ENCODE assay signal across 25 cellular contexts in the genomic region with DNA sequence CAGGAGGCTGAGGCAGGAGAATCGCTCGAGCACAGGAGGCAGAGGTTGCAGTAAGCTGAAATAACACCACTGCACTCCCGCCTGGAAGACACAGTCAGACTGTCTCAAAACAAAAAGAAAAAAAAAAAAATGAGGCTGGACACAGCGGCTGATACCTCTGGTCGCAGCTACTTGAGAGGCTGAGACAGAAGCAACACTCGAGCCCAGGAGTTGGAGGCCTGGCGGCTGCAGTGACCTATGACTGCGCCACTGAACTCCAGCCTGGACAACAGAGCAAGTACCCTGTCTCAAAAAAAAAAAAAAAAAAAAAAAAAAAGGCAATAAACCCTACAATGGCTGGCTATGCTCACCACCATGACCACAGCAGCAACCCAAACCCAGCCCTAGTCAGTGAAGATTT. TPM values are rescaled to one million over a fixed set of nuclear protein-coding genes. Genes with fewer than 3 reads are reported as not detected.
A peak's percentile ranks its signal among the peaks of the same experiment; 100 is the strongest.
DNase-seq lines count a peak whose midpoint lies in the region; ATAC-seq, FAIRE-seq and TF ChIP-seq lines count a peak whose summit lies in the region.
"Had no signal": no experiment of that assay in that cellular context is flagged by ENCODE, and none has a peak within 500 bp of the region (broad histone marks: within the 10 kb centered on the region; RNA-seq: fewer than 3 reads in every experiment).

No MANE protein-coding gene starts in this region.

- BruUV-seq in mammary epithelial cell (replicated peaks; lab: Mats Ljungman, UMichigan) (no TSS peak), endothelial cell of umbilical vein (replicated peaks; lab: Mats Ljungman, UMichigan) (no TSS peak)

- H3K79me2 ChIP-seq in mammary epithelial cell (ENCODE audit: insufficient read depth, low read length), result peaks cover 98% of the 10 kb centered on the region
- peaks cover 85% of the 10 kb centered on the region for H3K79me2 ChIP-seq in endothelial cell of umbilical vein (ENCODE audit: control insufficient read depth, insufficient read depth, low read length)
- peaks cover 14% of the 10 kb centered on the region for H3K79me2 ChIP-seq in trophoblast cell (ENCODE audit: control insufficient read depth, insufficient read depth, low read length, poor library complexity)

- no peak overlapping the region for H2BK120ac ChIP-seq in trophoblast cell (ENCODE audit: insufficient read depth, low read length, poor library complexity)

- no peaks in the 10 kb centered on the region for H3K79me1 ChIP-seq in trophoblast cell (ENCODE audit: low read length)

- POLR2A ChIA-PET in endothelial cell of umbilical vein (lab: Charles Lee), result no interaction called here

- in situ Hi-C loops in mammary epithelial cell (cut with MboI; ENCODE audit: low sequenced_read_pairs in 2 of 2), result no loop called here

- no peak overlapping the region for H4K8ac ChIP-seq in trophoblast cell (ENCODE audit: low read depth, low read length)

- H3K4me3 ChIP-seq in mammary epithelial cell (replicated peaks in 1 of 3; ENCODE audit: insufficient read depth in 1 of 3, low read depth in 2 of 3, low read length in 3 of 3) (no peak overlapping the region), breast epithelium (no peak overlapping the region), endothelial cell of umbilical vein (replicated peaks in 1 of 3; ENCODE audit: insufficient read depth in 1 of 3, low read depth in 1 of 3, low read length in 3 of 3) (no peak overlapping the region), trophoblast cell (ENCODE audit: low read depth, low read length) (no peak overlapping the region), SJCRH30 (no peak overlapping the region)
- H3K4me3 ChIP-seq: GM23248, PC-9, SK-N-MC had no signal

- H3K23ac ChIP-seq in trophoblast cell (ENCODE audit: low read length), result no peak overlapping the region

- no peak overlapping the region for H4K91ac ChIP-seq in trophoblast cell (ENCODE audit: low read depth, low read length)

- intact Hi-C loops in mammary epithelial cell (cut with micrococcal nuclease), result no loop called here
- intact Hi-C loops in breast epithelium (cut with DNase I; ENCODE audit: low total_unique reads), result no loop called here
- intact Hi-C loops in endothelial cell of umbilical vein (cut with micrococcal nuclease), result no loop called here

- no peaks in the 10 kb centered on the region for H3K9me3 ChIP-seq in mammary epithelial cell (replicated peaks; ENCODE audit: insufficient read depth, low read length)
- H3K9me3 ChIP-seq in breast epithelium, result no peaks in the 10 kb centered on the region
- no peaks in the 10 kb centered on the region for H3K9me3 ChIP-seq in endothelial cell of umbilical vein (replicated peaks; ENCODE audit: control insufficient read depth, insufficient read depth, low read length)
- no peaks in the 10 kb centered on the region for H3K9me3 ChIP-seq in trophoblast cell (ENCODE audit: insufficient read depth, low read depth, low read length)
- no peaks in the 10 kb centered on the region for H3K9me3 ChIP-seq in SJCRH30 (replicated peaks)
- H3K9me3 ChIP-seq: BE2C had no signal

- H3K4ac ChIP-seq in trophoblast cell (ENCODE audit: low read depth, low read length), result peak overlapping the region; percentile 46

- H3K36me3 ChIP-seq in mammary epithelial cell (ENCODE audit: insufficient read depth, low read length) (peaks cover 21% of the 10 kb centered on the region), breast epithelium (no peaks in the 10 kb centered on the region), endothelial cell of umbilical vein (ENCODE audit: control insufficient read depth in 2 of 2, extremely low read depth in 1 of 2, insufficient read depth in 2 of 2, low read length in 2 of 2) (peaks cover 7 to 13% of the 10 kb centered on the region in 2 experiments), trophoblast cell (ENCODE audit: control insufficient read depth in 1 of 2, insufficient read depth in 2 of 2, low read length in 2 of 2) (peaks cover 8 to 20% of the 10 kb centered on the region in 2 experiments), SJCRH30 (peaks cover 45% of the 10 kb centered on the region)

- TF ChIP-seq POLR2A in breast epithelium (IDR thresholded peaks at IDR 0.05) (no peak), endothelial cell of umbilical vein (IDR thresholded peaks at IDR 0.05; ENCODE audit: low read depth, low read length) (no peak)

- no peak overlapping the region for H2BK12ac ChIP-seq in trophoblast cell (ENCODE audit: low read length)

- no peaks in the 10 kb centered on the region for H3K9me1 ChIP-seq in endothelial cell of umbilical vein (replicated peaks; ENCODE audit: control insufficient read depth, extremely low read depth, insufficient read depth, low read length)

- peaks cover 7% of the 10 kb centered on the region for H4K20me1 ChIP-seq in mammary epithelial cell (ENCODE audit: insufficient read depth, low read length)
- H4K20me1 ChIP-seq in endothelial cell of umbilical vein (replicated peaks; ENCODE audit: control insufficient read depth, extremely low read depth, insufficient read depth, low read length), result peaks cover 7% of the 10 kb centered on the region

- peak; percentile 26 for FAIRE-seq in endothelial cell of umbilical vein (lab: Jason Lieb, UNC)

- H3K27me3 ChIP-seq in mammary epithelial cell (ENCODE audit: insufficient read depth, low read length) (no peaks in the 10 kb centered on the region), breast epithelium (no peaks in the 10 kb centered on the region), endothelial cell of umbilical vein (ENCODE audit: control insufficient read depth in 2 of 2, insufficient read depth in 2 of 2, low read length in 2 of 2) (no peaks in the 10 kb centered on the region), trophoblast cell (ENCODE audit: insufficient read depth, low read length) (no peaks in the 10 kb centered on the region), SJCRH30 (no peaks in the 10 kb centered on the region)
- H3K27me3 ChIP-seq: BE2C had no signal

- no peak overlapping the region for H3K14ac ChIP-seq in trophoblast cell (ENCODE audit: low read length)

- H3K4me1 ChIP-seq in mammary epithelial cell (ENCODE audit: insufficient read depth, low read length) (peaks cover 21% of the 10 kb centered on the region), breast epithelium (peaks cover 0 to 19% of the 10 kb centered on the region in 2 donors), endothelial cell of umbilical vein (ENCODE audit: control insufficient read depth, extremely low read depth, insufficient read depth, low read length) (no peaks in the 10 kb centered on the region), trophoblast cell (ENCODE audit: control insufficient read depth in 1 of 2, insufficient read depth in 2 of 2, low read length in 2 of 2) (no peaks in the 10 kb centered on the region), SJCRH30 (no peaks in the 10 kb centered on the region)
- H3K4me1 ChIP-seq: BE2C had no signal

- no peak overlapping the region for H4K12ac ChIP-seq in trophoblast cell (ENCODE audit: low read depth, low read length)

- H3K18ac ChIP-seq in trophoblast cell (ENCODE audit: low read length), result no peak overlapping the region

- WGBS in mammary epithelial cell (ENCODE audit: low coverage, missing lambda C conversion rate), result 77% methylated on average over 8 of the region's 8 CpGs
- WGBS in trophoblast cell (ENCODE audit: extremely low coverage, insufficient coverage, insufficient read length), result no CpG with 5 or more reads among the region's 8 CpGs

- H2AFZ ChIP-seq in mammary epithelial cell (ENCODE audit: low read depth, low read length) (no peak overlapping the region), endothelial cell of umbilical vein (ENCODE audit: low read depth, low read length) (no peak overlapping the region), trophoblast cell (ENCODE audit: insufficient read depth, low read length, poor library complexity) (no peak overlapping the region)
- H2AFZ ChIP-seq: GM23248, PC-9 had no signal

- no peak overlapping the region for H2AK5ac ChIP-seq in trophoblast cell (ENCODE audit: low read length)

- dilution Hi-C loops in mammary epithelial cell (cut with HindIII; ENCODE audit: low sequenced_read_pairs) (no loop called here), endothelial cell of umbilical vein (cut with MboI; ENCODE audit: extremely low pct_ligation_motif_present, low sequenced_read_pairs) (no loop called here)

- no peak for ATAC-seq in HG03432 (IDR thresholded peaks at IDR 0.05; ENCODE audit: unreplicated experiment)

- H3K4me2 ChIP-seq in mammary epithelial cell (ENCODE audit: insufficient read depth, low read depth, low read length) (no peak overlapping the region), endothelial cell of umbilical vein (ENCODE audit: insufficient read depth, low read length) (no peak overlapping the region), trophoblast cell (ENCODE audit: low read length) (no peak overlapping the region)
- H3K4me2 ChIP-seq: KMS-11, PC-9 had no signal

- H3K9ac ChIP-seq in mammary epithelial cell (ENCODE audit: insufficient read depth, low read length) (no peak overlapping the region), endothelial cell of umbilical vein (replicated peaks; ENCODE audit: extremely low read depth, insufficient read depth, low read length) (no peak overlapping the region), trophoblast cell (ENCODE audit: low read length) (no peak overlapping the region)
- H3K9ac ChIP-seq: GM23248, KMS-11 had no signal

- CTCF ChIA-PET in mammary epithelial cell (lab: Charles Lee; ENCODE audit: low non-redundant PET), result no interaction called here
- CTCF ChIA-PET in endothelial cell of umbilical vein (lab: Charles Lee), result interaction anchor here (0.6 to 1.4 kb wide), 4 partner anchors 11 to 448 kb away, joined by 3 to 4 read pairs (median 4); partner anchors contain the start of gene NAP1L4

- TF ChIP-seq CTCF in mammary epithelial cell (conservative IDR thresholded peaks at IDR 0.05 in 1 of 2, IDR thresholded peaks at IDR 0.05 in 1 of 2; ENCODE audit: extremely low read depth in 1 of 2, insufficient read depth in 1 of 2, low read depth in 1 of 2, low read length in 2 of 2), result no peak
- TF ChIP-seq CTCF in breast epithelium (IDR thresholded peaks at IDR 0.05), result no peak
- TF ChIP-seq CTCF in endothelial cell of umbilical vein (IDR thresholded peaks at IDR 0.05; ENCODE audit: extremely low read depth in 1 of 2, insufficient read depth in 1 of 2, low read depth in 1 of 2, low read length in 2 of 2), result no peak

- peak; percentile 7 for DNase-seq in DMS53 (lab: John Stamatoyannopoulos, UW)
- DNase-seq in DMS53 treated with DMSO at 0.1 percent for 48 hours (lab: John Stamatoyannopoulos, UW; ENCODE audit: unreplicated experiment), result no peak
- DNase-seq in mammary epithelial cell, result no peak
- DNase-seq in breast epithelium (ENCODE audit: low spot score in 2 of 2), result no peak
- DNase-seq in endothelial cell of umbilical vein (ENCODE audit: low read depth, low spot score), result no peak
- DNase-seq in trophoblast cell, result no peak
- DNase-seq in SJCRH30, result no peak
- DNase-seq: BE2C, DMS153, GM23248, H9, IMR-90, MM.1S, NCI-H1417, NCI-H1694 treated with DMSO at 0.1 percent for 48 hours, NCI-H2081, NCI-H2227 treated with DMSO at 0.1 percent for 48 hours, NCI-H526 treated with DMSO at 0.1 percent for 48 hours, PC-9, RPMI8226, SHP77 treated with DMSO at 0.1 percent for 48 hours had no signal

- H2BK5ac ChIP-seq in trophoblast cell (ENCODE audit: low read depth, low read length, poor library complexity), result no peak overlapping the region

- H3K27ac ChIP-seq in mammary epithelial cell (ENCODE audit: insufficient read depth, low read depth, low read length) (peak overlapping the region; percentile 36), breast epithelium (peak overlapping the region in 1 of 2 donors; percentile 36), endothelial cell of umbilical vein (ENCODE audit: insufficient read depth, low read depth, low read length) (no peak overlapping the region), trophoblast cell (ENCODE audit: low read depth, low read length) (no peak overlapping the region), SJCRH30 (no peak overlapping the region)
- H3K27ac ChIP-seq: 22Rv1, GM23248, KMS-11, PC-9, SK-N-MC had no signal

RNA-seq across cellular contexts. Expression of gene NAP1L4, which starts 11.0 kb away (rescaled TPM):
- total RNA-seq in mammary epithelial cell (100 to 1,000 TPM in 1 of 2 donors, 10 to 100 TPM in 1; 89.2 to 153 TPM), breast epithelium (100 to 1,000 TPM in 1 of 3 donors, 10 to 100 TPM in 2; 87.1 to 167 (median 98.3) TPM), endothelial cell of umbilical vein (173 and 177 TPM in 2 replicates)
- polyA plus RNA-seq in mammary epithelial cell (106 TPM), endothelial cell of umbilical vein (68.0 and 100.0 TPM in 2 replicates)
- polyA minus RNA-seq in mammary epithelial cell (90.9 TPM), endothelial cell of umbilical vein (71.5 and 73.7 TPM in 2 replicates)
- 112 and 117 TPM in 2 replicates for polyA plus RNA-seq in endothelial cell of umbilical vein (2011; cell fraction: cytosol; rRNA removed)
- polyA plus RNA-seq in endothelial cell of umbilical vein (2011; cell fraction: nucleus; rRNA removed), result 169 and 178 TPM in 2 replicates
- 140 and 147 TPM in 2 replicates for polyA plus RNA-seq in endothelial cell of umbilical vein (2012)
- polyA minus RNA-seq in endothelial cell of umbilical vein (2011; cell fraction: cytosol; rRNA and poly(A)+ RNA removed), result 52.2 TPM
- polyA minus RNA-seq in endothelial cell of umbilical vein (2011; cell fraction: nucleus; rRNA and poly(A)+ RNA removed), result 75.3 and 108 TPM in 2 replicates
- 108 and 120 TPM in 2 replicates for polyA plus RNA-seq in trophoblast cell (2013)
- 135 and 168 TPM in 2 replicates for total RNA-seq in SJCRH30 (2014; rRNA removed; shearing (Covaris generic))

RNA-seq across cellular contexts. Expression of gene PHLDA2, which starts 51.9 kb away (rescaled TPM):
- total RNA-seq in mammary epithelial cell (100 to 1,000 TPM in 1 of 2 donors, 1 to 10 TPM in 1; 9.5 to 164 TPM), breast epithelium (1 to 10 TPM in 2 of 3 donors, not detected in 1; 2.0 to 2.3 TPM), endothelial cell of umbilical vein (44.5 and 51.5 TPM in 2 replicates)
- polyA plus RNA-seq in mammary epithelial cell (81.0 TPM), endothelial cell of umbilical vein (38.5 and 45.6 TPM in 2 replicates)
- polyA minus RNA-seq in mammary epithelial cell (23.0 TPM), endothelial cell of umbilical vein (3.8 and 5.2 TPM in 2 replicates)
- 20.7 and 42.6 TPM in 2 replicates for polyA plus RNA-seq in endothelial cell of umbilical vein (2011; cell fraction: cytosol; rRNA removed)
- polyA plus RNA-seq in endothelial cell of umbilical vein (2011; cell fraction: nucleus; rRNA removed), result 9.4 and 13.0 TPM in 2 replicates
- polyA plus RNA-seq in endothelial cell of umbilical vein (2012), result 36.8 and 57.9 TPM in 2 replicates
- 76.2 TPM for polyA minus RNA-seq in endothelial cell of umbilical vein (2011; cell fraction: cytosol; rRNA and poly(A)+ RNA removed)
- 4.0 and 13.1 TPM in 2 replicates for polyA minus RNA-seq in endothelial cell of umbilical vein (2011; cell fraction: nucleus; rRNA and poly(A)+ RNA removed)
- 252 and 269 TPM in 2 replicates for polyA plus RNA-seq in trophoblast cell (2013)
- total RNA-seq in SJCRH30 (2014; rRNA removed; shearing (Covaris generic)), result not detected in 2 replicates
